ENCODE assay signal across 11 cellular contexts in genomic region chr15:26781816-26782215, GRCh38. TPM values are rescaled to one million over a fixed set of nuclear protein-coding genes. Genes with fewer than 3 reads are reported as not detected.
"Had no signal": no experiment of that assay in that cellular context is flagged by ENCODE, and none has a peak within 500 bp of the region (broad histone marks: within the 10 kb centered on the region; RNA-seq: fewer than 3 reads in every experiment).

No MANE protein-coding gene starts in this region.

- ATAC-seq: HepG2, K562 had no signal

- H3K4me3 ChIP-seq: K562 had no signal

- H3K27ac ChIP-seq: HL-60, KMS-11 had no signal

- FAIRE-seq: HepG2, HTR-8/SVneo, K562 had no signal

- DNase-seq: IMR-90, KBM-7, KG1 had no signal

- H3K9ac ChIP-seq: KMS-11 had no signal

RNA-seq across cellular contexts. Expression of gene GABRB3, which starts 8.9 kb away (rescaled TPM):
- total RNA-seq: HepG2, HT-29, HT1080 had no signal
- polyA plus RNA-seq: HepG2, IgD-negative memory B cell had no signal
